In the genomic region with DNA sequence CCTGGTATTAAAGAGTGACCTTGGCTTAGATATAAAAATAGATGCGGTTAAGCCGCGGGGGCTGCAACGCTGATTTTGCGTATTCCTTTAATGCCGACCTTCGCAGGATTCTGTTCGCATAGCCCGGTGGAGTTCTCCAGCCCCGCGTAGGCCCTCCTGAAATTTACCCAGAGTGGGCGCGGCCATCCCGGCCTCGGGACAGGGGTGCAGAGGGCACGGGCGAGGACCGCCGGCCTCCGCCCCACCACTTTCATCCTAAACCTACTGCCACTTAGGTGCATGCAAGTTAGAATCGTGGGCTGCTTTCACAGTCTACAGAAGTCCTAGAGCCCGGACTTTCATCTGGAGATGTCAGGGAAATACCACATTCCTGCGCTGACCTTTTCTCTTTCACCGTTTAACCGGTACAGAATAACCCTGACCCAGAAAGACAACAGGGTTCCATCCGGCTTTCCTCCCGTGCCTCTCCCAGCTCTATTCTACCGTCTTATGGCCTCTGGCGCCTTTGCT, we compare ENCODE assay signal across 1 cellular context.
A peak's percentile ranks its signal among the peaks of the same experiment; 100 is the strongest.
TF ChIP-seq lines count a peak whose summit lies in the region.

No MANE protein-coding gene starts in this region.

TF ChIP-seq in HepG2, 621 proteins besides CTCF, POLR2A, EP300 and RAD21 (continued from another document and continues in another):
- TF ChIP-seq, protein P1, sequence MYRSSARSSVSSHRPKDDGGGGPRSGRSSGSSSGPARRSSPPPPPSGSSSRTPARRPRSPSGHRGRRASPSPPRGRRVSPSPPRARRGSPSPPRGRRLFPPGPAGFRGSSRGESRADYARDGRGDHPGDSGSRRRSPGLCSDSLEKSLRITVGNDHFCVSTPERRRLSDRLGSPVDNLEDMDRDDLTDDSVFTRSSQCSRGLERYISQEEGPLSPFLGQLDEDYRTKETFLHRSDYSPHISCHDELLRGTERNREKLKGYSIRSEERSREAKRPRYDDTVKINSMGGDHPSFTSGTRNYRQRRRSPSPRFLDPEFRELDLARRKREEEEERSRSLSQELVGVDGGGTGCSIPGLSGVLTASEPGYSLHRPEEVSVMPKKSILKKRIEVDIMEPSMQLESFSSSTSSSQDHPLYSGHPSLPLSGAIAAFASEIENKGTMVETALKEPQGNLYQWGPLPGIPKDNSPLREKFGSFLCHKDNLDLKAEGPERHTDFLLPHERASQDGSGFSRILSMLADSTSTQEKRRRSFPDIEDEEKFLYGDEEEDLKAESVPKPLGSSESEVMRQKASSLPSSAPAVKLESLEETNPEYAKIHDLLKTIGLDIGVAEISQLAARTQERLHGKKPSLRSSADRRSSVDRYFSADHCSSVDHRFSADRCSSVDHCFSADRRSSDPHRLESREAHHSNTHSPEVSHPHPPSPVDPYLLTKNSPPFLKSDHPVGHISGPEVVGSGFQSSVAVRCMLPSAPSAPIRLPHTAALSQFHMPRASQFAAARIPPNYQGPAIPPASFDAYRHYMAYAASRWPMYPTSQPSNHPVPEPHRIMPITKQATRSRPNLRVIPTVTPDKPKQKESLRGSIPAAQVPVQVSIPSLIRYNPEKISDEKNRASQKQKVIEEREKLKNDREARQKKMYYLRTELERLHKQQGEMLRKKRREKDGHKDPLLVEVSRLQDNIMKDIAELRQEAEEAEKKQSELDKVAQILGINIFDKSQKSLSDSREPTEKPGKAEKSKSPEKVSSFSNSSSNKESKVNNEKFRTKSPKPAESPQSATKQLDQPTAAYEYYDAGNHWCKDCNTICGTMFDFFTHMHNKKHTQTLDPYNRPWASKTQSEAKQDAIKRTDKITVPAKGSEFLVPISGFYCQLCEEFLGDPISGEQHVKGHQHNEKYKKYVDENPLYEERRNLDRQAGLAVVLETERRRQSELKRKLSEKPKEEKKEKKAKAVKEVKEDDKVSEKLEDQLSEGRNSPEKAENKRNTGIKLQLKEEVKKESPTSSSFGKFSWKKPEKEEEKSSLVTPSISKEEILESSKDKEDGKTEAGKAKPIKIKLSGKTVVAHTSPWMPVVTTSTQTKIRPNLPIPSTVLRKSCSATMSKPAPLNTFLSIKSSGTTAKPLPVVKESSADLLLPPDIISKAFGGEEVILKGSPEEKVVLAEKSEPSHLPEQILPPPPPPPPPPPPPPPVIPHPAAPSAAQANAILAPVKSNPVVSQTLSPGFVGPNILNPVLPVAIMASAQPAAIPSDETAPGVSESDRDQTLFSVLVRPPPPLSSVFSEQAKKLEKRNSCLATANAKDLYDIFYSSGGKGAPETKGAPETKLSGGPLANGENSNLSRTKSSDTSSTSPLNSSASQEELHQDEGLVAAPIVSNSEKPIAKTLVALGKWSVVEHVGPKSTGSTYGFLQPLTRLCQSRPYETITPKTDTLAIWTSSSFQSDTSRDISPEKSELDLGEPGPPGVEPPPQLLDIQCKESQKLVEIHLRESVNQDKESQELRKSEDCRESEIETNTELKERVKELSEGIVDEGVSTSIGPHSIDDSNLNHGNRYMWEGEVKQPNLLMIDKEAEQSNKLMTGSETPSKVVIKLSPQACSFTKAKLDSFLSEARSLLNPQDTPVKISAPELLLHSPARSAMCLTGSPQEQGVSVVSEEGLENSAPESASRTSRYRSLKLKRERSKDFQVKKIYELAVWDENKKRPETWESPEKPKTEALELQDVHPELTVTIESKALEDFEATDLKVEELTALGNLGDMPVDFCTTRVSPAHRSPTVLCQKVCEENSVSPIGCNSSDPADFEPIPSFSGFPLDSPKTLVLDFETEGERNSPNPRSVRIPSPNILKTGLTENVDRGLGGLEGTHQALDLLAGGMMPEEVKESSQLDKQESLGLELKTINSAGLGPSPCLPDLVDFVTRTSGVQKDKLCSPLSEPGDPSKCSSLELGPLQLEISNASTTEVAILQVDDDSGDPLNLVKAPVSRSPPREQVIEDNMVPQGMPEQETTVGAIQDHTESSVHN (CRISPR knock-in tag; IDR thresholded peaks at IDR 0.05) = no peak
- TF ChIP-seq SIX4 (CRISPR knock-in tag; IDR thresholded peaks at IDR 0.05) = no peak
- no peak for TF ChIP-seq ETV6 (CRISPR knock-in tag; conservative IDR thresholded peaks at IDR 0.05)
- TF ChIP-seq, protein P2, sequence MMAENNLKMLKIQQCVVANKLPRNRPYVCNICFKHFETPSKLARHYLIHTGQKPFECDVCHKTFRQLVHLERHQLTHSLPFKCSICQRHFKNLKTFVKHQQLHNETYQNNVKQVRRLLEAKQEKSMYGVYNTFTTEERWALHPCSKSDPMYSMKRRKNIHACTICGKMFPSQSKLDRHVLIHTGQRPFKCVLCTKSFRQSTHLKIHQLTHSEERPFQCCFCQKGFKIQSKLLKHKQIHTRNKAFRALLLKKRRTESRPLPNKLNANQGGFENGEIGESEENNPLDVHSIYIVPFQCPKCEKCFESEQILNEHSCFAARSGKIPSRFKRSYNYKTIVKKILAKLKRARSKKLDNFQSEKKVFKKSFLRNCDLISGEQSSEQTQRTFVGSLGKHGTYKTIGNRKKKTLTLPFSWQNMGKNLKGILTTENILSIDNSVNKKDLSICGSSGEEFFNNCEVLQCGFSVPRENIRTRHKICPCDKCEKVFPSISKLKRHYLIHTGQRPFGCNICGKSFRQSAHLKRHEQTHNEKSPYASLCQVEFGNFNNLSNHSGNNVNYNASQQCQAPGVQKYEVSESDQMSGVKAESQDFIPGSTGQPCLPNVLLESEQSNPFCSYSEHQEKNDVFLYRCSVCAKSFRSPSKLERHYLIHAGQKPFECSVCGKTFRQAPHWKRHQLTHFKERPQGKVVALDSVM (CRISPR knock-in tag; IDR thresholded peaks at IDR 0.05) = peak; percentile 49; the same call in 1 of the 2 replicates
- peak; percentile 87 for TF ChIP-seq NR2F2 (IDR thresholded peaks at IDR 0.05; ENCODE audit: borderline replicate concordance, low read depth)
- no peak for TF ChIP-seq ZNF879 (CRISPR knock-in tag; IDR thresholded peaks at IDR 0.05)
- TF ChIP-seq, protein P3, sequence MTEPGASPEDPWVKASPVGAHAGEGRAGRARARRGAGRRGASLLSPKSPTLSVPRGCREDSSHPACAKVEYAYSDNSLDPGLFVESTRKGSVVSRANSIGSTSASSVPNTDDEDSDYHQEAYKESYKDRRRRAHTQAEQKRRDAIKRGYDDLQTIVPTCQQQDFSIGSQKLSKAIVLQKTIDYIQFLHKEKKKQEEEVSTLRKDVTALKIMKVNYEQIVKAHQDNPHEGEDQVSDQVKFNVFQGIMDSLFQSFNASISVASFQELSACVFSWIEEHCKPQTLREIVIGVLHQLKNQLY (CRISPR knock-in tag; IDR thresholded peaks at IDR 0.05) = 0 out of 2 replicates have a peak, but pooled peaks have one; percentile 12
- peak; percentile 40 for TF ChIP-seq SKI (IDR thresholded peaks at IDR 0.05; ENCODE audit: partially characterized antibody)
- TF ChIP-seq PHF8 (CRISPR knock-in tag; IDR thresholded peaks at IDR 0.05) = peak; percentile 66
- no peak for TF ChIP-seq ZNF652 (CRISPR knock-in tag; IDR thresholded peaks at IDR 0.05; ENCODE audit: borderline replicate concordance, low read depth)
- TF ChIP-seq, protein P4, sequence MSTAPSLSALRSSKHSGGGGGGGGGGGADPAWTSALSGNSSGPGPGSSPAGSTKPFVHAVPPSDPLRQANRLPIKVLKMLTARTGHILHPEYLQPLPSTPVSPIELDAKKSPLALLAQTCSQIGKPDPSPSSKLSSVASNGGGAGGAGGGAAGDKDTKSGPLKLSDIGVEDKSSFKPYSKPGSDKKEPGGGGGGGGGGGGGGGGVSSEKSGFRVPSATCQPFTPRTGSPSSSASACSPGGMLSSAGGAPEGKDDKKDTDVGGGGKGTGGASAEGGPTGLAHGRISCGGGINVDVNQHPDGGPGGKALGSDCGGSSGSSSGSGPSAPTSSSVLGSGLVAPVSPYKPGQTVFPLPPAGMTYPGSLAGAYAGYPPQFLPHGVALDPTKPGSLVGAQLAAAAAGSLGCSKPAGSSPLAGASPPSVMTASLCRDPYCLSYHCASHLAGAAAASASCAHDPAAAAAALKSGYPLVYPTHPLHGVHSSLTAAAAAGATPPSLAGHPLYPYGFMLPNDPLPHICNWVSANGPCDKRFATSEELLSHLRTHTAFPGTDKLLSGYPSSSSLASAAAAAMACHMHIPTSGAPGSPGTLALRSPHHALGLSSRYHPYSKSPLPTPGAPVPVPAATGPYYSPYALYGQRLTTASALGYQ (CRISPR knock-in tag; IDR thresholded peaks at IDR 0.05) = peak; percentile 68; the same call in 1 of the 2 replicates
- no peak; the same call in 1 of the 2 replicates for TF ChIP-seq IRX3 (CRISPR knock-in tag; IDR thresholded peaks at IDR 0.05; ENCODE audit: borderline replicate concordance, low read depth)
- no peak for TF ChIP-seq ZNF773 (CRISPR knock-in tag; IDR thresholded peaks at IDR 0.05; ENCODE audit: borderline replicate concordance)
- peak; percentile 59; the same call in 1 of the 2 replicates for TF ChIP-seq ZNF441 (CRISPR knock-in tag; IDR thresholded peaks at IDR 0.05; ENCODE audit: borderline replicate concordance)
- no peak for TF ChIP-seq CHD4 (IDR thresholded peaks at IDR 0.05; ENCODE audit: borderline replicate concordance, low read length)
- TF ChIP-seq KMT2A (CRISPR knock-in tag; IDR thresholded peaks at IDR 0.05) = peak; percentile 75
- TF ChIP-seq SOX13 (IDR thresholded peaks at IDR 0.05) = no peak; the same call in 1 of the 2 replicates
- peak in 1 of 2 experiments; percentile 76; a peak in 2 of 4 replicates for TF ChIP-seq SOX13 (CRISPR knock-in tag; conservative IDR thresholded peaks at IDR 0.05 in 1 of 2, IDR thresholded peaks at IDR 0.05 in 1 of 2)
- TF ChIP-seq HNRNPUL1 (IDR thresholded peaks at IDR 0.05; ENCODE audit: low read depth, low read length) = no peak
- TF ChIP-seq ZFP41 (CRISPR knock-in tag; IDR thresholded peaks at IDR 0.05; ENCODE audit: borderline replicate concordance) = no peak
- 0 out of 2 replicates have a peak, but pooled peaks have one; percentile 44 for TF ChIP-seq ZNF230 (CRISPR knock-in tag; IDR thresholded peaks at IDR 0.05)
- TF ChIP-seq ZSCAN29 (CRISPR knock-in tag; conservative IDR thresholded peaks at IDR 0.05) = peak; percentile 80
- TF ChIP-seq, protein P5, sequence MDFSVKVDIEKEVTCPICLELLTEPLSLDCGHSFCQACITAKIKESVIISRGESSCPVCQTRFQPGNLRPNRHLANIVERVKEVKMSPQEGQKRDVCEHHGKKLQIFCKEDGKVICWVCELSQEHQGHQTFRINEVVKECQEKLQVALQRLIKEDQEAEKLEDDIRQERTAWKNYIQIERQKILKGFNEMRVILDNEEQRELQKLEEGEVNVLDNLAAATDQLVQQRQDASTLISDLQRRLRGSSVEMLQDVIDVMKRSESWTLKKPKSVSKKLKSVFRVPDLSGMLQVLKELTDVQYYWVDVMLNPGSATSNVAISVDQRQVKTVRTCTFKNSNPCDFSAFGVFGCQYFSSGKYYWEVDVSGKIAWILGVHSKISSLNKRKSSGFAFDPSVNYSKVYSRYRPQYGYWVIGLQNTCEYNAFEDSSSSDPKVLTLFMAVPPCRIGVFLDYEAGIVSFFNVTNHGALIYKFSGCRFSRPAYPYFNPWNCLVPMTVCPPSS (IDR thresholded peaks at IDR 0.05) = no peak
- TF ChIP-seq ZNF274 (CRISPR knock-in tag; IDR thresholded peaks at IDR 0.05) = no peak
- TF ChIP-seq ZBTB7A (CRISPR knock-in tag; IDR thresholded peaks at IDR 0.05) = no peak
- TF ChIP-seq ZSCAN25 (CRISPR knock-in tag; IDR thresholded peaks at IDR 0.05) = peak; percentile 57; the same call in 1 of the 2 replicates
- TF ChIP-seq, protein P6, sequence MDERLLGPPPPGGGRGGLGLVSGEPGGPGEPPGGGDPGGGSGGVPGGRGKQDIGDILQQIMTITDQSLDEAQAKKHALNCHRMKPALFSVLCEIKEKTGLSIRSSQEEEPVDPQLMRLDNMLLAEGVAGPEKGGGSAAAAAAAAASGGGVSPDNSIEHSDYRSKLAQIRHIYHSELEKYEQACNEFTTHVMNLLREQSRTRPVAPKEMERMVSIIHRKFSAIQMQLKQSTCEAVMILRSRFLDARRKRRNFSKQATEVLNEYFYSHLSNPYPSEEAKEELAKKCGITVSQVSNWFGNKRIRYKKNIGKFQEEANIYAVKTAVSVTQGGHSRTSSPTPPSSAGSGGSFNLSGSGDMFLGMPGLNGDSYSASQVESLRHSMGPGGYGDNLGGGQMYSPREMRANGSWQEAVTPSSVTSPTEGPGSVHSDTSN (CRISPR knock-in tag; IDR thresholded peaks at IDR 0.05) = no peak
- 0 out of 2 replicates have a peak, but pooled peaks have one; percentile 16 for TF ChIP-seq ZNF563 (CRISPR knock-in tag; IDR thresholded peaks at IDR 0.05)
- no peak for TF ChIP-seq ZNF432 (CRISPR knock-in tag; IDR thresholded peaks at IDR 0.05; ENCODE audit: borderline replicate concordance)
- TF ChIP-seq, protein P7, sequence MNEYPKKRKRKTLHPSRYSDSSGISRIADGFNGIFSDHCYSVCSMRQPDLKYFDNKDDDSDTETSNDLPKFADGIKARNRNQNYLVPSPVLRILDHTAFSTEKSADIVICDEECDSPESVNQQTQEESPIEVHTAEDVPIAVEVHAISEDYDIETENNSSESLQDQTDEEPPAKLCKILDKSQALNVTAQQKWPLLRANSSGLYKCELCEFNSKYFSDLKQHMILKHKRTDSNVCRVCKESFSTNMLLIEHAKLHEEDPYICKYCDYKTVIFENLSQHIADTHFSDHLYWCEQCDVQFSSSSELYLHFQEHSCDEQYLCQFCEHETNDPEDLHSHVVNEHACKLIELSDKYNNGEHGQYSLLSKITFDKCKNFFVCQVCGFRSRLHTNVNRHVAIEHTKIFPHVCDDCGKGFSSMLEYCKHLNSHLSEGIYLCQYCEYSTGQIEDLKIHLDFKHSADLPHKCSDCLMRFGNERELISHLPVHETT (CRISPR knock-in tag; conservative IDR thresholded peaks at IDR 0.05) = no peak
- TF ChIP-seq, protein P8, sequence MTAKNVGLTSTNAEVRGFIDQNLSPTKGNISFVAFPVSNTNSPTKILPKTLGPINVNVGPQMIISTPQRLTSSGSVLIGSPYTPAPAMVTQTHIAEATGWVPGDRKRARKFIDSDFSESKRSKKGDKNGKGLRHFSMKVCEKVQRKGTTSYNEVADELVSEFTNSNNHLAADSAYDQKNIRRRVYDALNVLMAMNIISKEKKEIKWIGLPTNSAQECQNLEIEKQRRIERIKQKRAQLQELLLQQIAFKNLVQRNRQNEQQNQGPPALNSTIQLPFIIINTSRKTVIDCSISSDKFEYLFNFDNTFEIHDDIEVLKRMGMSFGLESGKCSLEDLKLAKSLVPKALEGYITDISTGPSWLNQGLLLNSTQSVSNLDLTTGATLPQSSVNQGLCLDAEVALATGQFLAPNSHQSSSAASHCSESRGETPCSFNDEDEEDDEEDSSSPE (CRISPR knock-in tag; IDR thresholded peaks at IDR 0.05) = peak; percentile 50
- TF ChIP-seq, protein P9, sequence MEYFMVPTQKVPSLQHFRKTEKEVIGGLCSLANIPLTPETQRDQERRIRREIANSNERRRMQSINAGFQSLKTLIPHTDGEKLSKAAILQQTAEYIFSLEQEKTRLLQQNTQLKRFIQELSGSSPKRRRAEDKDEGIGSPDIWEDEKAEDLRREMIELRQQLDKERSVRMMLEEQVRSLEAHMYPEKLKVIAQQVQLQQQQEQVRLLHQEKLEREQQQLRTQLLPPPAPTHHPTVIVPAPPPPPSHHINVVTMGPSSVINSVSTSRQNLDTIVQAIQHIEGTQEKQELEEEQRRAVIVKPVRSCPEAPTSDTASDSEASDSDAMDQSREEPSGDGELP (IDR thresholded peaks at IDR 0.05; ENCODE audit: borderline replicate concordance, low read depth) = peak; percentile 13; the same call in 1 of the 2 replicates
- TF ChIP-seq, protein P10, sequence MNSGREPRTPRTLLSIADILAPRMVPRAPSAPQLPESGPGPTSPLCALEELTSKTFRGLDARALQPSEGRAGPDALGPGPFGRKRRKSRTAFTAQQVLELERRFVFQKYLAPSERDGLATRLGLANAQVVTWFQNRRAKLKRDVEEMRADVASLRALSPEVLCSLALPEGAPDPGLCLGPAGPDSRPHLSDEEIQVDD (CRISPR knock-in tag; IDR thresholded peaks at IDR 0.05; ENCODE audit: borderline replicate concordance) = no peak
- peak; percentile 85 for TF ChIP-seq ZSCAN20 (CRISPR knock-in tag; IDR thresholded peaks at IDR 0.05; ENCODE audit: borderline replicate concordance)
- TF ChIP-seq WIZ (CRISPR knock-in tag; IDR thresholded peaks at IDR 0.05) = no peak
- no peak for TF ChIP-seq NFE2L2 (IDR thresholded peaks at IDR 0.05; ENCODE audit: low read length)
- TF ChIP-seq CBX1 (IDR thresholded peaks at IDR 0.05; ENCODE audit: low read depth) = no peak
- no peak for TF ChIP-seq ZNF747 (CRISPR knock-in tag; IDR thresholded peaks at IDR 0.05; ENCODE audit: borderline replicate concordance)
